ENCODE assay signal across 33 cellular contexts in the genomic region with DNA sequence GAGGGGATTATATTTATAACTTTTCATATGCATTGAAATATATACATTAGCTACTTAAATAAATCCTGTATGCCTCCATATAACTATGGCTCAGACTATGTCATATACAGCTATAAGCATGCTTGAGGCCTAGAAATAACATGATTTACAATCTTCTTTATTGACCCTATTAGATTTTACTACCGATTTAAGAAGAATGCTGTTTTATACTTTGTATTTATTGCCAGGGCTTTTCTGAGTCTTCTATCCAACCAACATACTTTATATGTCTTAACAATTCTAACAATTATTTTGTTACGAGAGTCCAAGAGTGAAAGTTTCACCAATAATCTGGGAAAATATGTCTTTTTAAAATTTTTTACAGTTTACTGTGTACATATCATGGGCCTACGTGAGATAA.
"Had no signal": no experiment of that assay in that cellular context is flagged by ENCODE, and none has a peak within 500 bp of the region (broad histone marks: within the 10 kb centered on the region; RNA-seq: fewer than 3 reads in every experiment).

No MANE protein-coding gene starts in this region.

- H3K9me3 ChIP-seq: gastrocnemius medialis, pancreas, psoas muscle, sigmoid colon, stomach, testis, transverse colon had no signal

- DNase-seq: activated CD4-positive, alpha-beta T cell treated with anti-CD3 and anti-CD28 coated beads for 48 hours; activated CD4-positive, alpha-beta T cell treated with anti-CD3 and anti-CD28 coated beads, Interleukin-2, amount 50 U/mL, for 48 hours; activated CD8-positive, alpha-beta memory T cell treated with anti-CD3 and anti-CD28 coated beads for 24 hours; activated effector memory CD4-positive, alpha-beta T cell treated with anti-CD3 and anti-CD28 coated beads, Interleukin-2, amount 50 U/mL, for 16 hours; activated naive CD4-positive, alpha-beta T cell treated with anti-CD3 and anti-CD28 coated beads for 36 hours; activated naive CD8-positive, alpha-beta T cell treated with anti-CD3 and anti-CD28 coated beads for 36 hours; dermis blood vessel endothelial cell; effector CD8-positive, alpha-beta T cell; gastrocnemius medialis; glutamatergic neuron; left cardiac atrium; left ventricle myocardium superior; midbrain; naive thymus-derived CD4-positive, alpha-beta T cell; nucleus accumbens; pancreas; psoas muscle; sigmoid colon; small intestine; stimulated activated CD4-positive, alpha-beta T cell treated with anti-CD3 and anti-CD28 coated beads, Interleukin-4, amount 100 ng/mL, for 24 hours; stomach; T-helper 1 cell; testis; transverse colon; WERI-Rb-1 had no signal

- FAIRE-seq: astrocyte, keratinocyte, urothelium cell line had no signal

- H3K9me3 Mint-ChIP-seq: activated naive CD4-positive, alpha-beta T cell treated with anti-CD3 and anti-CD28 coated beads for 36 hours; neural crest cell had no signal

- ATAC-seq: activated CD4-positive, CD25-positive, alpha-beta regulatory T cell treated with anti-CD3 and anti-CD28 coated beads, Interleukin-2, amount 50 U/mL, for 24 hours; gastrocnemius medialis; left cardiac atrium; left ventricle myocardium superior; naive thymus-derived CD4-positive, alpha-beta T cell; pancreas; psoas muscle; stimulated activated effector memory CD8-positive, alpha-beta T cell treated with anti-CD3 and anti-CD28 coated beads, Interleukin-12 subunit alpha, Interleukin-12 subunit beta, amount 100 ng/mL, for 72 hours had no signal

- H3K4me1 Mint-ChIP-seq: activated naive CD8-positive, alpha-beta T cell treated with anti-CD3 and anti-CD28 coated beads for 36 hours; central memory CD8-positive, alpha-beta T cell; naive thymus-derived CD4-positive, alpha-beta T cell; stimulated activated effector memory CD8-positive, alpha-beta T cell treated with anti-CD3 and anti-CD28 coated beads, Interleukin-12 subunit alpha, Interleukin-12 subunit beta, amount 100 ng/mL, for 72 hours had no signal

- H3K27ac Mint-ChIP-seq: activated naive CD4-positive, alpha-beta T cell treated with anti-CD3 and anti-CD28 coated beads for 36 hours; activated naive CD8-positive, alpha-beta T cell treated with anti-CD3 and anti-CD28 coated beads for 36 hours; naive thymus-derived CD4-positive, alpha-beta T cell; stimulated activated effector memory CD8-positive, alpha-beta T cell treated with anti-CD3 and anti-CD28 coated beads, Interleukin-12 subunit alpha, Interleukin-12 subunit beta, amount 100 ng/mL, for 72 hours had no signal

- H3K36me3 ChIP-seq: gastrocnemius medialis, pancreas, sigmoid colon, stomach, transverse colon, WERI-Rb-1 had no signal

- H3K27me3 ChIP-seq: gastrocnemius medialis, hepatocyte, pancreas, sigmoid colon, stomach, testis, transverse colon had no signal

- H3K36me3 Mint-ChIP-seq: activated naive CD8-positive, alpha-beta T cell treated with anti-CD3 and anti-CD28 coated beads for 36 hours; naive thymus-derived CD4-positive, alpha-beta T cell; stimulated activated effector memory CD8-positive, alpha-beta T cell treated with anti-CD3 and anti-CD28 coated beads, Interleukin-12 subunit alpha, Interleukin-12 subunit beta, amount 100 ng/mL, for 72 hours had no signal

- H3K4me3 Mint-ChIP-seq: activated naive CD4-positive, alpha-beta T cell treated with anti-CD3 and anti-CD28 coated beads for 36 hours; activated naive CD8-positive, alpha-beta T cell treated with anti-CD3 and anti-CD28 coated beads for 36 hours; central memory CD8-positive, alpha-beta T cell; naive thymus-derived CD4-positive, alpha-beta T cell; neural crest cell; stimulated activated effector memory CD8-positive, alpha-beta T cell treated with anti-CD3 and anti-CD28 coated beads, Interleukin-12 subunit alpha, Interleukin-12 subunit beta, amount 100 ng/mL, for 72 hours had no signal

- H3K27me3 Mint-ChIP-seq: activated naive CD8-positive, alpha-beta T cell treated with anti-CD3 and anti-CD28 coated beads for 36 hours; central memory CD8-positive, alpha-beta T cell; naive thymus-derived CD4-positive, alpha-beta T cell had no signal

- H3K27ac ChIP-seq: gastrocnemius medialis, hepatocyte, pancreas, psoas muscle, stomach, testis, transverse colon, WERI-Rb-1 had no signal

- H3K4me3 ChIP-seq: gastrocnemius medialis, hepatocyte, pancreas, psoas muscle, sigmoid colon, stomach, testis, transverse colon had no signal
